9 cellular contexts compared by ENCODE assay signal in genomic region chr1:179017383-179018326, GRCh38. TPM values are rescaled to one million over a fixed set of nuclear protein-coding genes. Genes with fewer than 3 reads are reported as not detected.
A peak's percentile ranks its signal among the peaks of the same experiment; 100 is the strongest.
DNase-seq lines count a peak whose midpoint lies in the region; ATAC-seq, FAIRE-seq and TF ChIP-seq lines count a peak whose summit lies in the region.
"Had no signal": no experiment of that assay in that cellular context is flagged by ENCODE, and none has a peak within 500 bp of the region (broad histone marks: within the 10 kb centered on the region; RNA-seq: fewer than 3 reads in every experiment).

No MANE protein-coding gene starts in this region.

- H3K4me3 ChIP-seq in ascending aorta (no peak overlapping the region), keratinocyte (ENCODE audit: control insufficient read depth in 2 of 3, extremely low read depth in 1 of 3, insufficient read depth in 2 of 3, low read depth in 1 of 3, low read length in 3 of 3) (no peak overlapping the region), tibial artery (no peak overlapping the region)
- H3K4me3 ChIP-seq: pancreas had no signal

- dilution Hi-C loops in keratinocyte (cut with MboI; ENCODE audit: extremely low pct_ligation_motif_present, low sequenced_read_pairs), result no loop called here

- no peaks in the 10 kb centered on the region for H3K36me3 Mint-ChIP-seq in activated naive CD4-positive, alpha-beta T cell treated with anti-CD3 and anti-CD28 coated beads for 36 hours (ENCODE audit: low read depth)

- CTCF ChIA-PET in activated naive CD4-positive, alpha-beta T cell treated with anti-CD3 and anti-CD28 coated beads for 36 hours (lab: Charles Lee), result interaction anchor here (0.6 to 1.8 kb wide), 3 partner anchors 8 to 67 kb away, joined by 4 to 13 read pairs (median 5); no protein-coding TSS in a partner anchor

- no peaks in the 10 kb centered on the region for H3K4me1 Mint-ChIP-seq in activated naive CD4-positive, alpha-beta T cell treated with anti-CD3 and anti-CD28 coated beads for 36 hours (ENCODE audit: low read depth)

- no peaks in the 10 kb centered on the region for H3K9me3 Mint-ChIP-seq in activated naive CD4-positive, alpha-beta T cell treated with anti-CD3 and anti-CD28 coated beads for 36 hours

- H3K4me2 ChIP-seq in keratinocyte (ENCODE audit: control insufficient read depth, extremely low read depth, insufficient read depth, low read depth, low read length), result peak overlapping the region; percentile 4

- H3K9me3 ChIP-seq in ascending aorta, result no peaks in the 10 kb centered on the region
- no peaks in the 10 kb centered on the region for H3K9me3 ChIP-seq in keratinocyte (ENCODE audit: control insufficient read depth, low read depth, low read length)
- no peaks in the 10 kb centered on the region for H3K9me3 ChIP-seq in tibial artery
- H3K9me3 ChIP-seq: pancreas had no signal

- H3K36me3 ChIP-seq in ascending aorta, result no peaks in the 10 kb centered on the region
- no peaks in the 10 kb centered on the region for H3K36me3 ChIP-seq in keratinocyte (ENCODE audit: control insufficient read depth in 2 of 2, extremely low read depth in 1 of 2, insufficient read depth in 2 of 2, low read length in 2 of 2)
- H3K36me3 ChIP-seq in tibial artery, result no peaks in the 10 kb centered on the region
- H3K36me3 ChIP-seq: pancreas had no signal

- no peak overlapping the region for H3K27ac Mint-ChIP-seq in activated naive CD4-positive, alpha-beta T cell treated with anti-CD3 and anti-CD28 coated beads for 36 hours

- no peaks in the 10 kb centered on the region for H3K27me3 Mint-ChIP-seq in activated naive CD4-positive, alpha-beta T cell treated with anti-CD3 and anti-CD28 coated beads for 36 hours (ENCODE audit: low read depth)

- H4K20me1 ChIP-seq in keratinocyte (ENCODE audit: control insufficient read depth, extremely low read depth, insufficient read depth, low read length), result no peaks in the 10 kb centered on the region

- no peak overlapping the region for H3K9ac ChIP-seq in keratinocyte (ENCODE audit: control insufficient read depth, extremely low read depth, insufficient read depth, low read length)

- H2AFZ ChIP-seq in keratinocyte (ENCODE audit: control insufficient read depth, low read length), result no peak overlapping the region

- H3K4me1 ChIP-seq in ascending aorta (peaks cover 3 to 6% of the 10 kb centered on the region in 2 donors), keratinocyte (ENCODE audit: control insufficient read depth, extremely low read depth, insufficient read depth, low read length) (peaks cover 19% of the 10 kb centered on the region), tibial artery (peaks cover 0 to 36% (median 13%) of the 10 kb centered on the region in 4 donors)
- H3K4me1 ChIP-seq: pancreas had no signal

- no peaks in the 10 kb centered on the region for H3K27me3 ChIP-seq in ascending aorta
- H3K27me3 ChIP-seq in keratinocyte (ENCODE audit: control insufficient read depth, extremely low read depth, insufficient read depth, low read length), result no peaks in the 10 kb centered on the region
- H3K27me3 ChIP-seq in tibial artery, result no peaks in the 10 kb centered on the region
- H3K27me3 ChIP-seq: pancreas had no signal

- intact Hi-C loops in ascending aorta (cut with DNase I) (no loop called here), tibial artery (cut with DNase I; ENCODE audit: low total_unique reads) (no loop called here)
- intact Hi-C loops in activated naive CD4-positive, alpha-beta T cell treated with anti-CD3 and anti-CD28 coated beads for 36 hours (cut with micrococcal nuclease), result no loop called here

- no peak overlapping the region for H3K4me3 Mint-ChIP-seq in activated naive CD4-positive, alpha-beta T cell treated with anti-CD3 and anti-CD28 coated beads for 36 hours

- DNase-seq in LHCN-M2 (ENCODE audit: low read depth), result peak; percentile 62
- no peak for DNase-seq in ascending aorta (ENCODE audit: low spot score in 2 of 2)
- no peak for DNase-seq in keratinocyte (ENCODE audit: low read depth, low spot score)
- DNase-seq in tibial artery, result no peak
- no peak for DNase-seq in NCI-H146 treated with DMSO at 0.1 percent for 48 hours (lab: John Stamatoyannopoulos, UW; ENCODE audit: unreplicated experiment)
- no peak for DNase-seq in activated naive CD4-positive, alpha-beta T cell treated with anti-CD3 and anti-CD28 coated beads for 36 hours
- no peak for DNase-seq in SIG-M5 (lab: John Stamatoyannopoulos, UW)

- H3K27ac ChIP-seq in ascending aorta (peak overlapping the region; percentile 5 to 30), keratinocyte (ENCODE audit: control insufficient read depth, insufficient read depth, low read length) (no peak overlapping the region), tibial artery (peak overlapping the region; percentile 55 to 76)

- FAIRE-seq in keratinocyte (lab: Jason Lieb, UNC), result peak; percentile 79
- FAIRE-seq: pancreas had no signal

- ATAC-seq in HG03025 (IDR thresholded peaks at IDR 0.05; ENCODE audit: low FRiP score, unreplicated experiment), result no peak

- no peaks in the 10 kb centered on the region for H3K9me1 ChIP-seq in keratinocyte (ENCODE audit: control insufficient read depth, extremely low read depth, insufficient read depth, low read length)

- TF ChIP-seq CTCF in ascending aorta (IDR thresholded peaks at IDR 0.05) (no peak), keratinocyte (optimal IDR thresholded peaks at IDR 0.05 in 1 of 3, IDR thresholded peaks at IDR 0.05 in 1 of 3, conservative IDR thresholded peaks at IDR 0.05 in 1 of 3; ENCODE audit: extremely low read depth in 1 of 3, insufficient read depth in 2 of 3, low read length in 3 of 3) (no peak), tibial artery (IDR thresholded peaks at IDR 0.05) (no peak)

- H3K79me2 ChIP-seq in keratinocyte (ENCODE audit: control insufficient read depth, insufficient read depth, low read length), result no peaks in the 10 kb centered on the region

RNA-seq across cellular contexts. Expression of gene FAM20B, which starts 8.0 kb away (rescaled TPM):
- total RNA-seq in LHCN-M2 (2014; rRNA removed), result 34.8 and 37.0 TPM in 2 replicates
- polyA plus RNA-seq in LHCN-M2 (2012), result 13.7 TPM
- 17.3 TPM for total RNA-seq in ascending aorta
- 16.1 to 21.1 TPM (median 20.1 TPM) in 3 replicates for polyA plus RNA-seq in keratinocyte
- 8.7 TPM for polyA plus RNA-seq in keratinocyte (2011; ENCODE audit: low read depth)
- 13.8 and 22.4 TPM in 2 replicates for polyA plus RNA-seq in keratinocyte (2011; cell fraction: cytosol; rRNA removed)
- polyA plus RNA-seq in keratinocyte (2011; cell fraction: nucleus; rRNA removed), result 18.6 and 19.3 TPM in 2 replicates
- polyA plus RNA-seq in keratinocyte (2012; ENCODE audit: low replicate concordance), result 13.8 and 17.4 TPM in 2 replicates
- polyA minus RNA-seq in keratinocyte, result 24.1 to 41.0 TPM (median 36.6 TPM) in 3 replicates
- 18.0 TPM for polyA minus RNA-seq in keratinocyte (2011; cell fraction: cytosol; rRNA and poly(A)+ RNA removed)
- polyA minus RNA-seq in keratinocyte (2011; cell fraction: nucleus; rRNA and poly(A)+ RNA removed), result 16.0 and 29.2 TPM in 2 replicates
- 10 to 100 TPM; 35.1 to 36.1 TPM for total RNA-seq in activated naive CD4-positive, alpha-beta T cell treated with anti-CD3 and anti-CD28 coated beads for 36 hours
